Comparison of ENCODE assay signal across 8 cellular contexts in the genomic region with DNA sequence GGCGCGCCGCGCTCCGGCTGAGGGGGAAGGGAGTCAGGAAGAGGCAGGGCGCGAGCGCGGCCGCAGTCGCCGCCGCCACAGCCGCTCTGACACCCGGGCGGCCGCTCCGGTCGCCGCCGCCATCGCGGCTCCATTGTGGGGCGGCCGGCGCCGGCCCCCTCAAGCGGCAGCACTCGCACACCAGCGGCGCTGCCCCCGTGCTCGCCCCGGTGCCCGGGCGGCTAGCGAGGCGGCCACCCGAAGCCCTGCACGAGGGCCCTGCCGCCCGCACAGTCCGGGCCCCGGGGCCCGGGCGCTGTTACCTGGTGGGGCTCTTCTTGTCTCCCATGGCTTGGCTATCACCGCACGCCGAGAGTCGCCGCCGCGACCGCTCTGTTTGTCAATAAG. TPM values are rescaled to one million over a fixed set of nuclear protein-coding genes. Genes with fewer than 3 reads are reported as not detected.
DNase-seq lines count a peak whose midpoint lies in the region; ATAC-seq and TF ChIP-seq lines count a peak whose summit lies in the region.

No MANE protein-coding gene starts in this region.

- H3K27me3 Mint-ChIP-seq in activated CD4-positive, alpha-beta T cell treated with anti-CD3 and anti-CD28 coated beads, Interleukin-2, amount 10 ng/mL, durations not matched to agents 24 days and 14 days = no peaks in the 10 kb centered on the region
- no peaks in the 10 kb centered on the region for H3K27me3 Mint-ChIP-seq in activated T-cell treated with anti-CD3 and anti-CD28 coated beads, Interleukin-2, amount 50 U/mL, for 72 hours (ENCODE audit: low read depth)

- ATAC-seq in HG03064 (IDR thresholded peaks at IDR 0.05; ENCODE audit: low read depth, unreplicated experiment) = peak; percentile 40
- peak; percentile 48 to 56 for ATAC-seq in activated T-cell treated with anti-CD3 and anti-CD28 coated beads, Interleukin-2, amount 50 U/mL, for 72 hours (replicated peaks in 1 of 2)

- H3K9ac ChIP-seq in iPS-15b (ENCODE audit: low read depth, low read length) = no peak overlapping the region

- intact Hi-C loops in activated CD4-positive, alpha-beta T cell treated with anti-CD3 and anti-CD28 coated beads, Interleukin-2, amount 10 ng/mL, durations not matched to agents 24 days and 14 days (cut with micrococcal nuclease) = loop anchor here (1.0 to 5.0 kb wide), 3 partner anchors 88 to 141 kb away; a partner anchor contains a TSS
- intact Hi-C loops in stomach (cut with DNase I; ENCODE audit: low total_unique reads) = loop anchor here (5.0 kb wide), 1 partner anchor 91 kb away; no protein-coding TSS in a partner anchor

- H3K27ac ChIP-seq in stomach = peak overlapping the region; percentile 91 to 100 (median 94)

- H3K27me3 ChIP-seq in iPS-15b (ENCODE audit: control insufficient read depth, insufficient read depth, low read length) = peaks cover 68% of the 10 kb centered on the region
- no peaks in the 10 kb centered on the region for H3K27me3 ChIP-seq in stomach

- peak overlapping the region; percentile 90 for H3K4me3 Mint-ChIP-seq in activated CD4-positive, alpha-beta T cell treated with anti-CD3 and anti-CD28 coated beads, Interleukin-2, amount 10 ng/mL, durations not matched to agents 24 days and 14 days
- peak overlapping the region; percentile 90 to 91 for H3K4me3 Mint-ChIP-seq in activated T-cell treated with anti-CD3 and anti-CD28 coated beads, Interleukin-2, amount 50 U/mL, for 72 hours

- peaks cover 10% of the 10 kb centered on the region for H3K4me1 ChIP-seq in iPS-15b (ENCODE audit: control insufficient read depth, insufficient read depth, low read length)
- peaks cover 15 to 49% (median 31%) of the 10 kb centered on the region in 4 donors for H3K4me1 ChIP-seq in stomach

- H3K27ac Mint-ChIP-seq in activated CD4-positive, alpha-beta T cell treated with anti-CD3 and anti-CD28 coated beads, Interleukin-2, amount 10 ng/mL, durations not matched to agents 24 days and 14 days = peak overlapping the region; percentile 92
- peak overlapping the region; percentile 82 for H3K27ac Mint-ChIP-seq in activated T-cell treated with anti-CD3 and anti-CD28 coated beads, Interleukin-2, amount 50 U/mL, for 72 hours

- TF ChIP-seq CTCF in stomach (IDR thresholded peaks at IDR 0.05) = no peak

- H3K9me3 Mint-ChIP-seq in activated CD4-positive, alpha-beta T cell treated with anti-CD3 and anti-CD28 coated beads, Interleukin-2, amount 10 ng/mL, durations not matched to agents 24 days and 14 days = no peaks in the 10 kb centered on the region
- no peaks in the 10 kb centered on the region for H3K9me3 Mint-ChIP-seq in activated T-cell treated with anti-CD3 and anti-CD28 coated beads, Interleukin-2, amount 50 U/mL, for 72 hours

- no peak for TF ChIP-seq POLR2A in stomach (IDR thresholded peaks at IDR 0.05)

- no peak for TF ChIP-seq EP300 in stomach (IDR thresholded peaks at IDR 0.05)

- peaks cover 26% of the 10 kb centered on the region for H3K36me3 Mint-ChIP-seq in activated CD4-positive, alpha-beta T cell treated with anti-CD3 and anti-CD28 coated beads, Interleukin-2, amount 10 ng/mL, durations not matched to agents 24 days and 14 days (ENCODE audit: low read depth)
- peaks cover 5 to 19% of the 10 kb centered on the region in 2 donors for H3K36me3 Mint-ChIP-seq in activated T-cell treated with anti-CD3 and anti-CD28 coated beads, Interleukin-2, amount 50 U/mL, for 72 hours (ENCODE audit: insufficient read depth in 2 of 2)

- H3K9me3 ChIP-seq in iPS-15b (ENCODE audit: control insufficient read depth, insufficient read depth, low read length) = no peaks in the 10 kb centered on the region
- no peaks in the 10 kb centered on the region for H3K9me3 ChIP-seq in stomach

- in situ Hi-C loops in G401 (cut with HindIII; ENCODE audit: low sequenced_read_pairs) = no loop called here

- peaks cover 36% of the 10 kb centered on the region for H3K4me1 Mint-ChIP-seq in activated CD4-positive, alpha-beta T cell treated with anti-CD3 and anti-CD28 coated beads, Interleukin-2, amount 10 ng/mL, durations not matched to agents 24 days and 14 days
- peaks cover 54% of the 10 kb centered on the region for H3K4me1 Mint-ChIP-seq in activated T-cell treated with anti-CD3 and anti-CD28 coated beads, Interleukin-2, amount 50 U/mL, for 72 hours (ENCODE audit: low read depth)

- no peak for DNase-seq in activated CD4-positive, alpha-beta T cell treated with anti-CD3 and anti-CD28 coated beads, Interleukin-2, amount 10 ng/mL, durations not matched to agents 24 days and 14 days
- no peak for DNase-seq in activated CD4-positive, alpha-beta T cell treated with anti-CD3 and anti-CD28 coated beads for 4 hours
- no peak for DNase-seq in activated T-cell treated with anti-CD3 and anti-CD28 coated beads, Interleukin-2, amount 50 U/mL, for 72 hours
- DNase-seq in stomach (no peak), G401 (ENCODE audit: low spot score) (no peak), NCI-H146 (lab: John Stamatoyannopoulos, UW) (no peak)

- H3K4me3 ChIP-seq in iPS-15b (ENCODE audit: low read depth, low read length) (peak overlapping the region; percentile 46), stomach (peak overlapping the region; percentile 72 to 98 (median 92))

- WGBS in stomach, 5 donors = 0 to 1% (median 0%) methylated on average over 2 to 54 of the region's 54 CpGs

- H3K36me3 ChIP-seq in iPS-15b (ENCODE audit: control insufficient read depth, insufficient read depth, low read length) (no peaks in the 10 kb centered on the region), stomach (peaks cover 0 to 10% (median 6%) of the 10 kb centered on the region in 4 donors)

RNA-seq across cellular contexts. Expression of a gene that starts 0.2 kb away (rescaled TPM):
- total RNA-seq in activated CD4-positive, alpha-beta T cell treated with anti-CD3 and anti-CD28 coated beads, Interleukin-2, amount 10 ng/mL, durations not matched to agents 24 days and 14 days = 40.7 and 47.1 TPM in 2 replicates
- total RNA-seq in activated T-cell treated with anti-CD3 and anti-CD28 coated beads, Interleukin-2, amount 50 U/mL, for 72 hours = 10 to 100 TPM; 71.8 to 77.2 TPM
- total RNA-seq in stomach = 10 to 100 TPM; 36.5 to 91.0 (median 45.8) TPM
- 10 to 100 TPM in 1 of 3 donors, 1 to 10 TPM in 2; 8.7 to 27.2 (median 9.7) TPM for polyA plus RNA-seq in stomach
- total RNA-seq in G401 (2014; rRNA removed; shearing (Covaris generic)) = 12.4 and 18.6 TPM in 2 replicates
